Comparison of ENCODE assay signal across 29 cellular contexts in the genomic region with DNA sequence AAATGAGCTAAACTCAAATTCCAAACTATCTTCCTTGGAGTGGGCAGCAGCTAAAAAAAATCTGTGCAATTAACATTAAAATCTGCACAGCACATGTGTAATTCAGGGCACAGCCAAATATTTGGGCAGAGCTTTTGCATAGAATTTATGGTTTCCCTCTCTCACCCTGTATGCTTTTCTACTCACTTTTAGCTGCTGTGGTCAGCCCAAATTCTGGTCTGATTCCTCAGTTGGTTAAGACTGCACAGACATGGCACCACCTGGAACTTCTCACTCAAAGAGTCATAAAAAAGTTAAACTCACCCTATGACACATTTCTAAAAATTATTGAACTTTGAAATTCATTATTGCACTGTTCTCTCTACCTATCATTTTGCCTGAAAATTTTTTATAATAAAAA.
"Had no signal": no experiment of that assay in that cellular context is flagged by ENCODE, and none has a peak within 500 bp of the region (broad histone marks: within the 10 kb centered on the region; RNA-seq: fewer than 3 reads in every experiment).

No MANE protein-coding gene starts in this region.

- H3K4me3 ChIP-seq: neural progenitor cell, ovary, prostate gland, right lobe of liver, sigmoid colon, skin epidermis, smooth muscle cell, spleen, suprapubic skin, testis, tibial artery, transverse colon, upper lobe of right lung, uterus had no signal

- H3K27me3 ChIP-seq: neural progenitor cell, ovary, right lobe of liver, sigmoid colon, spleen, suprapubic skin, testis, tibial artery, transverse colon, upper lobe of right lung, uterus had no signal

- DNase-seq: naive thymus-derived CD4-positive, alpha-beta T cell; natural killer cell; occipital lobe; ovary; right cardiac atrium; right lobe of liver; sigmoid colon; spleen; stimulated activated CD4-positive, alpha-beta T cell treated with anti-CD3 and anti-CD28 coated beads, Interleukin-12 subunit alpha, Interleukin-12 subunit beta, amount 100 ng/mL, for 4 hours; stimulated activated CD4-positive, alpha-beta T cell treated with anti-CD3 and anti-CD28 coated beads, Interleukin-1b, Interleukin-23, amount 100 ng/mL, for 48 hours; stimulated activated CD4-positive, alpha-beta T cell treated with anti-CD3 and anti-CD28 coated beads, Interleukin-4, amount 100 ng/mL, for 1 hour; stimulated activated CD4-positive, alpha-beta T cell treated with anti-CD3 and anti-CD28 coated beads, Interleukin-4, amount 100 ng/mL, for 4 hours; stimulated activated CD8-positive, alpha-beta memory T cell treated with anti-CD3 and anti-CD28 coated beads, Interleukin-4, amount 100 ng/mL, for 48 hours; stimulated activated naive CD4-positive, alpha-beta T cell; stimulated activated naive CD8-positive, alpha-beta T cell treated with anti-CD3 and anti-CD28 coated beads, Interleukin-15, amount 100 ng/mL, for 72 hours; stimulated activated naive CD8-positive, alpha-beta T cell treated with anti-CD3 and anti-CD28 coated beads, Interleukin-15, Interleukin-2, amounts not matched to agents 100 U/mL and 50 U/mL, for 24 hours; substantia nigra; testis; tibial artery; transverse colon; upper lobe of right lung; uterus had no signal

- H3K27ac ChIP-seq: neural progenitor cell, ovary, parathyroid adenoma, prostate gland, right lobe of liver, sigmoid colon, skin epidermis, spleen, suprapubic skin, testis, tibial artery, transverse colon, upper lobe of right lung, uterus had no signal

- H3K36me3 ChIP-seq: neural progenitor cell, ovary, prostate gland, right lobe of liver, sigmoid colon, spleen, suprapubic skin, tibial artery, transverse colon, upper lobe of right lung, uterus had no signal

- ATAC-seq: naive thymus-derived CD4-positive, alpha-beta T cell; natural killer cell; right cardiac atrium; right lobe of liver; stimulated activated memory B cell treated with anti-CD40 and anti-IgM and Interleukin-4, amounts not matched to agents 10 μg/mL and 1 μg/mL and 100 μg/mL, for 72 hours; stimulated activated naive CD8-positive, alpha-beta T cell treated with anti-CD3 and anti-CD28 coated beads, Interleukin-15, amount 100 ng/mL, for 72 hours; stimulated activated naive CD8-positive, alpha-beta T cell treated with anti-CD3 and anti-CD28 coated beads, Interleukin-15, Interleukin-2, amounts not matched to agents 100 U/mL and 50 U/mL, for 24 hours; upper lobe of right lung had no signal

- H3K9ac ChIP-seq: neural progenitor cell, parathyroid adenoma had no signal

- H3K9me3 ChIP-seq: ovary, prostate gland, right lobe of liver, sigmoid colon, spleen, suprapubic skin, testis, tibial artery, transverse colon, upper lobe of right lung, uterus had no signal
